13 cellular contexts compared by ENCODE assay signal in the genomic region with DNA sequence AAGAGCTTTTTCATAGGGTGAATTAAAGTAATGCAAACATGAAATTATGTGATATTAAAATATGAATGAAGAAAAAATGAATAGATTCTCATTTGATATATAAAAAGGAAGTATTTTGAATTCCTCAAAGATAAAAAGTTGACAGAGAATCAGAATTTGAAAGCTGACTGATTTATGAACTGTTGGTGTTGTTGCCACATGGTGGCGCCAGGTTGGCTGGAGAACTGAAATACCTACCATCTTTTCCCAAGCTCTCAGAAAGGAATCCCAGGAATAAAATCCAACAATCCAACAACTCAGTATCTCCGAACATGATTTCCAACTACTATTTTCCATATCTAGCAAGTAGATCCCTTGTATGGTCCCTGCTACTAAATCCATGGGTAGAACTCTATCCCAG. TPM values are rescaled to one million over a fixed set of nuclear protein-coding genes. Genes with fewer than 3 reads are reported as not detected.
A peak's percentile ranks its signal among the peaks of the same experiment; 100 is the strongest.
DNase-seq lines count a peak whose midpoint lies in the region; ATAC-seq and TF ChIP-seq lines count a peak whose summit lies in the region.
"Had no signal": no experiment of that assay in that cellular context is flagged by ENCODE, and none has a peak within 500 bp of the region (broad histone marks: within the 10 kb centered on the region; RNA-seq: fewer than 3 reads in every experiment).

No MANE protein-coding gene starts in this region.

- peak; percentile 29 for DNase-seq in BE2C
- no peak for DNase-seq in GM20000 (ENCODE audit: low spot score)
- peak; percentile 40 for DNase-seq in adipocyte (ENCODE audit: low read depth)
- peak; percentile 42 for DNase-seq in kidney tubule cell (ENCODE audit: low spot score)
- DNase-seq in NCI-H187 treated with DMSO at 0.1 percent for 48 hours (lab: John Stamatoyannopoulos, UW) = no peak
- no peak for DNase-seq in ureter (ENCODE audit: low spot score)
- no peak for DNase-seq in DMS79 (lab: John Stamatoyannopoulos, UW)
- DNase-seq: activated CD4-positive, alpha-beta T cell treated with anti-CD3 and anti-CD28 coated beads, Interleukin-2, amount 10 ng/mL, durations not matched to agents 24 days and 14 days; cerebellar nuclear complex; NCI-H2171; stimulated activated CD4-positive, alpha-beta T cell treated with anti-CD3 and anti-CD28 coated beads, Interleukin-2, amount 100 ng/mL, for 24 hours had no signal

- no peak for ATAC-seq in GM18858 (IDR thresholded peaks at IDR 0.05; ENCODE audit: unreplicated experiment)
- ATAC-seq: left colon had no signal

- H3K27me3 ChIP-seq in BE2C (no peaks in the 10 kb centered on the region), adipocyte (replicated peaks; ENCODE audit: control insufficient read depth, insufficient read depth, low read length) (peaks cover 41% of the 10 kb centered on the region)

- H3K36me3 ChIP-seq in BE2C = no peaks in the 10 kb centered on the region
- H3K36me3 ChIP-seq in adipocyte (ENCODE audit: control insufficient read depth, insufficient read depth, low read length, severe bottlenecking) = no peaks in the 10 kb centered on the region

- no peak overlapping the region for H3K4me3 ChIP-seq in BE2C (ENCODE audit: low read depth, low read length)
- no peak overlapping the region for H3K4me3 ChIP-seq in adipocyte (ENCODE audit: low read length)

- no peaks in the 10 kb centered on the region for H3K4me1 ChIP-seq in BE2C
- H3K4me1 ChIP-seq in adipocyte (ENCODE audit: control insufficient read depth, insufficient read depth, low read length) = peaks cover 11% of the 10 kb centered on the region

- H3K9me3 ChIP-seq in BE2C (no peaks in the 10 kb centered on the region), adipocyte (ENCODE audit: control insufficient read depth, low read length) (no peaks in the 10 kb centered on the region)

- H3K9ac ChIP-seq in adipocyte (ENCODE audit: low read length) = no peak overlapping the region

- TF ChIP-seq CTCF in BE2C (IDR thresholded peaks at IDR 0.05; ENCODE audit: low read depth, low read length) (peak; percentile 58), GM20000 (IDR thresholded peaks at IDR 0.05; ENCODE audit: extremely low read depth, missing control alignments) (peak; percentile 11)

RNA-seq across cellular contexts. Expression of a gene that starts 3.1 kb away (rescaled TPM):
- 5.6 TPM for polyA plus RNA-seq in BE2C (2012; ENCODE audit: insufficient read depth, insufficient read length, low read depth)
- total RNA-seq in ureter = 4.8 TPM
- total RNA-seq: activated CD4-positive, alpha-beta T cell treated with anti-CD3 and anti-CD28 coated beads, Interleukin-2, amount 10 ng/mL, durations not matched to agents 24 days and 14 days had no signal

Comparison
In these comparisons a context has a peak if more than half of its experiments do, and no peak if none do; other contexts are left out.
1. DNase-seq: peak in BE2C (single experiment), adipocyte (single experiment) and kidney tubule cell (single experiment); none in GM20000 (single experiment), NCI-H187 treated with DMSO at 0.1 percent for 48 hours (single experiment), ureter (single experiment) and DMS79 (single experiment).